ENCODE assay signal across 7 cellular contexts in the genomic region with DNA sequence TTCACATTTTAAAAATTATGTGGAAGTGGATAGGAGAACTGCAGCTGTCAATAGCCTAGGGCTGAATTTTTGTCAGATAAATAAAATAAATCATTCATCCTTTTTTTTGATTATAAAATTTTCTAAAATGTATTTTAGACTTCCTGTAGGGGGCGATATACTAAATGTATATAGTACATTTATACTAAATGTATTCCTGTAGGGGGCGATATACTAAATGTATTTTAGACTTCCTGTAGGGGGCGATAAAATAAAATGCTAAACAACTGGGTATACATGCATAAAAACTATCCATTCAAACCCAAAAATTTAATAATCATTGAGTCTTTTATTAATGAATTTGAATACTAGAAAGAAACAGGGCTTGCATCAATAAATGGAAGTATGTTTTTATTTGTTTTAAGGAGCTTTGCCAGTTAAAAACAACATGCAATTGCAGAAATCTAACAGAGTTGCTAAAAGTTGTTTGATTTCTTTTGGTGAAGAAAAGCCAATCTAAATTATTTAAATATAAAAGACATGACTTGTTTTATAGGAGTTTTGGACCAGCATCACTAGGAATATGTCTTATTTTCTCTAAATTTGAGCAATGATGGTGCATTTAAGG. TPM values are rescaled to one million over a fixed set of nuclear protein-coding genes. Genes with fewer than 3 reads are reported as not detected.
DNase-seq lines count a peak whose midpoint lies in the region; ATAC-seq and TF ChIP-seq lines count a peak whose summit lies in the region.

No MANE protein-coding gene starts in this region.

- H4K20me1 ChIP-seq in OCI-LY3 (ENCODE audit: insufficient read depth, low read length) = no peaks in the 10 kb centered on the region

- no peak overlapping the region for H3K27ac Mint-ChIP-seq in effector memory CD8-positive, alpha-beta T cell
- no peak overlapping the region for H3K27ac Mint-ChIP-seq in progenitor cell of endocrine pancreas

- H3K4me1 Mint-ChIP-seq in effector memory CD8-positive, alpha-beta T cell (ENCODE audit: low read depth in 2 of 2) = peaks cover 0 to 5% of the 10 kb centered on the region in 2 donors
- H3K4me1 Mint-ChIP-seq in progenitor cell of endocrine pancreas (ENCODE audit: low read depth) = peaks cover 14% of the 10 kb centered on the region

- DNase-seq in effector memory CD8-positive, alpha-beta T cell = no peak
- DNase-seq in progenitor cell of endocrine pancreas (ENCODE audit: low spot score, unreplicated experiment) = no peak
- DNase-seq in DMS79 (lab: John Stamatoyannopoulos, UW) = no peak
- DNase-seq in nucleus accumbens (lab: John Stamatoyannopoulos, UW) = no peak

- no peak overlapping the region for H3K9ac ChIP-seq in OCI-LY3 (ENCODE audit: low read length)

- H3K4me3 ChIP-seq in OCI-LY3 (ENCODE audit: low read length) = no peak overlapping the region

- peaks cover 15% of the 10 kb centered on the region for H3K4me1 ChIP-seq in OCI-LY3 (ENCODE audit: low read length)

- no peaks in the 10 kb centered on the region for H3K9me3 Mint-ChIP-seq in effector memory CD8-positive, alpha-beta T cell
- H3K9me3 Mint-ChIP-seq in progenitor cell of endocrine pancreas (ENCODE audit: low read depth) = no peaks in the 10 kb centered on the region

- H3K27me3 ChIP-seq in OCI-LY3 (ENCODE audit: low read depth, low read length) = no peaks in the 10 kb centered on the region

- no peaks in the 10 kb centered on the region for H3K79me2 ChIP-seq in OCI-LY3 (ENCODE audit: low read length)

- peak; percentile 72 for ATAC-seq in HG03354 (IDR thresholded peaks at IDR 0.05; ENCODE audit: poor library complexity, severe bottlenecking, unreplicated experiment)
- peak; percentile 68 for ATAC-seq in effector memory CD8-positive, alpha-beta T cell (replicated peaks)

- no peak overlapping the region for H2AFZ ChIP-seq in OCI-LY3 (ENCODE audit: low read depth, low read length)

- H3K4me2 ChIP-seq in OCI-LY3 (ENCODE audit: low read length) = no peak overlapping the region

- H3K9me3 ChIP-seq in OCI-LY3 (ENCODE audit: insufficient read depth, low read length) = no peaks in the 10 kb centered on the region

- no peaks in the 10 kb centered on the region for H3K36me3 ChIP-seq in OCI-LY3 (replicated peaks; ENCODE audit: low read depth, low read length)

- no peak overlapping the region for H3K27ac ChIP-seq in OCI-LY3 (ENCODE audit: low read length)

- H3K27me3 Mint-ChIP-seq in effector memory CD8-positive, alpha-beta T cell = peaks cover 15 to 54% of the 10 kb centered on the region in 2 donors
- peaks cover 30% of the 10 kb centered on the region for H3K27me3 Mint-ChIP-seq in progenitor cell of endocrine pancreas

- peak; percentile 48; the same call in 1 of the 2 replicates for TF ChIP-seq CTCF in GM12874 (IDR thresholded peaks at IDR 0.05; ENCODE audit: insufficient read depth, low read depth, low read length)
- TF ChIP-seq CTCF in OCI-LY3 (IDR thresholded peaks at IDR 0.05; ENCODE audit: low read depth, low read length) = peak; percentile 98
- TF ChIP-seq CTCF in progenitor cell of endocrine pancreas (IDR thresholded peaks at IDR 0.05; ENCODE audit: unreplicated experiment) = peak; percentile 95

- H3K36me3 Mint-ChIP-seq in effector memory CD8-positive, alpha-beta T cell (ENCODE audit: insufficient read depth) = peaks cover 13% of the 10 kb centered on the region
- no peaks in the 10 kb centered on the region for H3K36me3 Mint-ChIP-seq in progenitor cell of endocrine pancreas (ENCODE audit: insufficient read depth)

- H3K4me3 Mint-ChIP-seq in effector memory CD8-positive, alpha-beta T cell = no peak overlapping the region
- no peak overlapping the region for H3K4me3 Mint-ChIP-seq in progenitor cell of endocrine pancreas (ENCODE audit: low read depth)

RNA-seq across cellular contexts. Expression of gene CLCA1, which starts 31.4 kb away (rescaled TPM):
- not detected in 2 replicates for total RNA-seq in progenitor cell of endocrine pancreas

RNA-seq across cellular contexts. Expression of gene CLCA4, which starts 46.8 kb away (rescaled TPM):
- total RNA-seq in progenitor cell of endocrine pancreas = not detected in 2 replicates

Comparison
In these comparisons a context has a peak if more than half of its experiments do, and no peak if none do; other contexts are left out.
1. CTCF ChIP-seq: peak in every context shown above with its lines; median percentile 98 in OCI-LY3; 95 in progenitor cell of endocrine pancreas; 48 in GM12874.